Comparison of ENCODE assay signal across 8 cellular contexts in the genomic region with DNA sequence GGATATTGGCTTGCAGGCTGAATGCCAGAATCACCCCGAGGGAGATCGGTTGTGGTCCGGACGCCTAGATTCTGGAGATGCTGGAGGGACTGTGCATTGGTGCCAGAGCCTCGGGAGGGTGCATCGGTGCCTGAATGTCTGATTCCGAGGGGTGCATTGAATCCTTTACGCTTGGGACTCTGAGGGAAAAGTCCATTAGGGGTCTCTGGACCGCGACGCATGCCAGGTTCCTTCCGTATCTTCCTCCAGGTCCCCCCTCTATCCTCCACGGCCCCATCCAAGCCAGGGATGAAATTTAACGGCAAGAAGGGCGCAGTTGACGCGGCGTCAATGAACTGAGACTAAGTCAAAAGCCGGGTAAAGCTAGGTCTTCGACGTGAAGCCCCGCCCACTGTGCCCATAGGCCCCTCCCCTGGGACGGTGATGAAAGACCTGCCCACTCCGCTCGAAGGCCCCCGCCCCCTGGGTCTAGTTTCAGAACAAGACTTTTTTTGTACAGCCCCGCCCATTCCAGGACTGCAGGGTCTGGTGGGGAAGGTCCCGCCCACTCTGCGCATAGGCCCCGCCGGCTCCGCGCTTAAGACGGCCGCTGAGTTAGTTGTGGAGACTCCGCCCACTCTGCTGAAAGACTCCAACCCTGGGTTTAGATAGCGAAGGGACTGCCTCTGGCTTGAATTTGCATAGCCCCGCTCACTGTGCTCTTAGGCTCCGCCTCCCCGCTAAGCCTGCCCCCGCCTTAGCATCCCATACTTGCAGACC. TPM values are rescaled to one million over a fixed set of nuclear protein-coding genes. Genes with fewer than 3 reads are reported as not detected.
DNase-seq lines count a peak whose midpoint lies in the region; ATAC-seq, FAIRE-seq and TF ChIP-seq lines count a peak whose summit lies in the region.

No MANE protein-coding gene starts in this region.

- H3K9ac ChIP-seq in keratinocyte (ENCODE audit: control insufficient read depth, extremely low read depth, insufficient read depth, low read length) = peak overlapping the region; percentile 70

- no peaks in the 10 kb centered on the region for H3K9me1 ChIP-seq in keratinocyte (ENCODE audit: control insufficient read depth, extremely low read depth, insufficient read depth, low read length)

- H3K36me3 ChIP-seq in ACC112 (ENCODE audit: insufficient read depth, low read length) = peaks cover 5% of the 10 kb centered on the region
- peaks cover 0 to under 1% of the 10 kb centered on the region in 2 experiments for H3K36me3 ChIP-seq in keratinocyte (ENCODE audit: control insufficient read depth in 2 of 2, extremely low read depth in 1 of 2, insufficient read depth in 2 of 2, low read length in 2 of 2)

- peak overlapping the region; percentile 64 for H2AFZ ChIP-seq in ACC112 (ENCODE audit: low read length, unreplicated experiment)
- H2AFZ ChIP-seq in keratinocyte (ENCODE audit: control insufficient read depth, low read length) = peak overlapping the region; percentile 82

- H3K27me3 ChIP-seq in ACC112 (ENCODE audit: insufficient read depth, low read length) = no peaks in the 10 kb centered on the region
- no peaks in the 10 kb centered on the region for H3K27me3 ChIP-seq in keratinocyte (ENCODE audit: control insufficient read depth, extremely low read depth, insufficient read depth, low read length)

- DNase-seq in NCI-H446 (lab: John Stamatoyannopoulos, UW) (peak; percentile 74 to 94), cerebellum (ENCODE audit: low spot score) (peak; percentile 93), keratinocyte (ENCODE audit: low read depth, low spot score) (peak; percentile 97)
- peak; percentile 90 for DNase-seq in activated CD4-positive, alpha-beta T cell treated with anti-CD3 and anti-CD28 coated beads for 1 hour
- DNase-seq in stimulated activated CD4-positive, alpha-beta T cell treated with anti-CD3 and anti-CD28 coated beads, Interleukin-12 subunit alpha, Interleukin-12 subunit beta, amount 100 ng/mL, for 4 hours = peak; percentile 90

- TF ChIP-seq CTCF in keratinocyte (optimal IDR thresholded peaks at IDR 0.05 in 1 of 3, IDR thresholded peaks at IDR 0.05 in 1 of 3, conservative IDR thresholded peaks at IDR 0.05 in 1 of 3; ENCODE audit: extremely low read depth in 1 of 3, insufficient read depth in 2 of 3, low read length in 3 of 3) = no peak

- no peaks in the 10 kb centered on the region for H3K9me3 ChIP-seq in keratinocyte (ENCODE audit: control insufficient read depth, low read depth, low read length)

- H4K20me1 ChIP-seq in keratinocyte (ENCODE audit: control insufficient read depth, extremely low read depth, insufficient read depth, low read length) = no peaks in the 10 kb centered on the region

- FAIRE-seq in keratinocyte (lab: Jason Lieb, UNC) = peak; percentile 91

- ATAC-seq in GM18907 (IDR thresholded peaks at IDR 0.05; ENCODE audit: unreplicated experiment) (peak; percentile 58), HG03175 (IDR thresholded peaks at IDR 0.05; ENCODE audit: unreplicated experiment) (peak; percentile 68)

- peak overlapping the region; percentile 81 for H3K4me3 ChIP-seq in ACC112 (ENCODE audit: low read depth, low read length)
- peak overlapping the region; percentile 40 to 82 (median 78) for H3K4me3 ChIP-seq in keratinocyte (ENCODE audit: control insufficient read depth in 2 of 3, extremely low read depth in 1 of 3, insufficient read depth in 2 of 3, low read depth in 1 of 3, low read length in 3 of 3)

- H3K79me2 ChIP-seq in ACC112 (ENCODE audit: control insufficient read depth, insufficient read depth, low read length, unreplicated experiment) = no peaks in the 10 kb centered on the region
- H3K79me2 ChIP-seq in keratinocyte (ENCODE audit: control insufficient read depth, insufficient read depth, low read length) = no peaks in the 10 kb centered on the region

- H3K4me1 ChIP-seq in ACC112 (ENCODE audit: control insufficient read depth, insufficient read depth, low read length, unreplicated experiment) (peaks cover 3% of the 10 kb centered on the region), keratinocyte (ENCODE audit: control insufficient read depth, extremely low read depth, insufficient read depth, low read length) (peaks cover 21% of the 10 kb centered on the region)

- peak overlapping the region; percentile 96 for H3K4me2 ChIP-seq in keratinocyte (ENCODE audit: control insufficient read depth, extremely low read depth, insufficient read depth, low read depth, low read length)

- dilution Hi-C loops in keratinocyte (cut with MboI; ENCODE audit: extremely low pct_ligation_motif_present, low sequenced_read_pairs) = no loop called here

- H3K27ac ChIP-seq in ACC112 (ENCODE audit: low read depth, low read length) (peak overlapping the region; percentile 58), keratinocyte (ENCODE audit: control insufficient read depth, insufficient read depth, low read length) (peak overlapping the region; percentile 75)

RNA-seq across cellular contexts. Expression of gene ZNF575, which starts 0.7 kb away (rescaled TPM):
- 0.27 TPM for total RNA-seq in cerebellum
- 0.05 to 0.22 TPM (median 0.06 TPM) in 3 replicates for polyA plus RNA-seq in keratinocyte
- polyA plus RNA-seq in keratinocyte (2011; ENCODE audit: low read depth) = 0.74 TPM
- polyA plus RNA-seq in keratinocyte (2011; cell fraction: cytosol; rRNA removed) = 0.11 and 0.27 TPM in 2 replicates
- 0.10 and 0.76 TPM in 2 replicates for polyA plus RNA-seq in keratinocyte (2011; cell fraction: nucleus; rRNA removed)
- 1.3 and 1.4 TPM in 2 replicates for polyA plus RNA-seq in keratinocyte (2012; ENCODE audit: low replicate concordance)
- 0.07 to 0.13 TPM (median 0.10 TPM) in 3 replicates for polyA minus RNA-seq in keratinocyte
- polyA minus RNA-seq in keratinocyte (2011; cell fraction: cytosol; rRNA and poly(A)+ RNA removed) = not detected
- polyA minus RNA-seq in keratinocyte (2011; cell fraction: nucleus; rRNA and poly(A)+ RNA removed) = not detected in 2 replicates

RNA-seq across cellular contexts. Expression of gene ETHE1, which starts 6.7 kb away (rescaled TPM):
- total RNA-seq in cerebellum = 15.5 TPM
- 234 to 301 TPM (median 245 TPM) in 3 replicates for polyA plus RNA-seq in keratinocyte
- polyA plus RNA-seq in keratinocyte (2011; ENCODE audit: low read depth) = 288 TPM
- polyA plus RNA-seq in keratinocyte (2011; cell fraction: cytosol; rRNA removed) = 283 and 302 TPM in 2 replicates
- 180 and 198 TPM in 2 replicates for polyA plus RNA-seq in keratinocyte (2011; cell fraction: nucleus; rRNA removed)
- polyA plus RNA-seq in keratinocyte (2012; ENCODE audit: low replicate concordance) = 204 and 227 TPM in 2 replicates
- 256 to 402 TPM (median 313 TPM) in 3 replicates for polyA minus RNA-seq in keratinocyte
- 280 TPM for polyA minus RNA-seq in keratinocyte (2011; cell fraction: cytosol; rRNA and poly(A)+ RNA removed)
- polyA minus RNA-seq in keratinocyte (2011; cell fraction: nucleus; rRNA and poly(A)+ RNA removed) = 70.7 and 74.0 TPM in 2 replicates

RNA-seq across cellular contexts. Expression of gene PHLDB3, which starts 29.2 kb away (rescaled TPM):
- 5.0 TPM for total RNA-seq in cerebellum
- polyA plus RNA-seq in keratinocyte = 6.1 to 9.8 TPM (median 6.7 TPM) in 3 replicates
- 33.2 TPM for polyA plus RNA-seq in keratinocyte (2011; ENCODE audit: low read depth)
- 3.1 and 8.6 TPM in 2 replicates for polyA plus RNA-seq in keratinocyte (2011; cell fraction: cytosol; rRNA removed)
- polyA plus RNA-seq in keratinocyte (2011; cell fraction: nucleus; rRNA removed) = 18.6 and 24.0 TPM in 2 replicates
- polyA plus RNA-seq in keratinocyte (2012; ENCODE audit: low replicate concordance) = 7.2 and 32.9 TPM in 2 replicates
- 4.3 to 7.6 TPM (median 6.4 TPM) in 3 replicates for polyA minus RNA-seq in keratinocyte
- 12.3 TPM for polyA minus RNA-seq in keratinocyte (2011; cell fraction: cytosol; rRNA and poly(A)+ RNA removed)
- polyA minus RNA-seq in keratinocyte (2011; cell fraction: nucleus; rRNA and poly(A)+ RNA removed) = 16.4 and 21.0 TPM in 2 replicates

RNA-seq across cellular contexts. Expression of gene XRCC1, which starts 41.6 kb away (rescaled TPM):
- total RNA-seq in cerebellum = 16.2 TPM
- 16.3 to 17.5 TPM (median 16.8 TPM) in 3 replicates for polyA plus RNA-seq in keratinocyte
- polyA plus RNA-seq in keratinocyte (2011; ENCODE audit: low read depth) = 8.2 TPM
- 9.6 and 19.8 TPM in 2 replicates for polyA plus RNA-seq in keratinocyte (2011; cell fraction: cytosol; rRNA removed)
- polyA plus RNA-seq in keratinocyte (2011; cell fraction: nucleus; rRNA removed) = 14.4 and 19.9 TPM in 2 replicates
- 10.6 and 19.9 TPM in 2 replicates for polyA plus RNA-seq in keratinocyte (2012; ENCODE audit: low replicate concordance)
- polyA minus RNA-seq in keratinocyte = 12.6 to 22.3 TPM (median 12.9 TPM) in 3 replicates
- 21.7 TPM for polyA minus RNA-seq in keratinocyte (2011; cell fraction: cytosol; rRNA and poly(A)+ RNA removed)
- polyA minus RNA-seq in keratinocyte (2011; cell fraction: nucleus; rRNA and poly(A)+ RNA removed) = 9.5 and 11.8 TPM in 2 replicates

RNA-seq across cellular contexts. Expression of gene PINLYP, which starts 41.9 kb away (rescaled TPM):
- total RNA-seq in cerebellum = 7.7 TPM
- polyA plus RNA-seq in keratinocyte = 14.5 to 19.2 TPM (median 16.0 TPM) in 3 replicates
- polyA plus RNA-seq in keratinocyte (2011; ENCODE audit: low read depth) = 0.45 TPM
- 11.0 and 14.1 TPM in 2 replicates for polyA plus RNA-seq in keratinocyte (2011; cell fraction: cytosol; rRNA removed)
- polyA plus RNA-seq in keratinocyte (2011; cell fraction: nucleus; rRNA removed) = 5.1 and 6.4 TPM in 2 replicates
- polyA plus RNA-seq in keratinocyte (2012; ENCODE audit: low replicate concordance) = 2.8 and 13.2 TPM in 2 replicates
- 11.4 to 22.7 TPM (median 12.8 TPM) in 3 replicates for polyA minus RNA-seq in keratinocyte
- 10.6 TPM for polyA minus RNA-seq in keratinocyte (2011; cell fraction: cytosol; rRNA and poly(A)+ RNA removed)
- polyA minus RNA-seq in keratinocyte (2011; cell fraction: nucleus; rRNA and poly(A)+ RNA removed) = 1.5 and 1.6 TPM in 2 replicates

Comparison
In these comparisons a context has a peak if more than half of its experiments do, and no peak if none do; other contexts are left out.
1. Peak in every context shown above with its lines: DNase-seq, ATAC-seq, H3K4me3 ChIP-seq and H3K27ac ChIP-seq.